Comparison of ENCODE assay signal across 8 cellular contexts in genomic region chr7:131110294-131111080, GRCh38.
A peak's percentile ranks its signal among the peaks of the same experiment; 100 is the strongest.
DNase-seq lines count a peak whose midpoint lies in the region; ATAC-seq, FAIRE-seq and TF ChIP-seq lines count a peak whose summit lies in the region.

No MANE protein-coding gene starts in this region.

- H3K27me3 Mint-ChIP-seq in CD4-positive, alpha-beta memory T cell = peaks cover 0 to 1% of the 10 kb centered on the region in 2 donors

- H3K9me3 Mint-ChIP-seq in CD4-positive, alpha-beta memory T cell = peaks cover 0 to 4% (median 0%) of the 10 kb centered on the region in 8 donors

- H3K36me3 Mint-ChIP-seq in CD4-positive, alpha-beta memory T cell = peaks cover 4 to 22% of the 10 kb centered on the region in 2 donors

- H3K4me1 Mint-ChIP-seq in CD4-positive, alpha-beta memory T cell = peaks cover 24 to 61% (median 32%) of the 10 kb centered on the region in 4 donors

- 12% methylated on average over 12 of the region's 12 CpGs for WGBS in HUES64
- 7 to 17% (median 13%) methylated on average over 12 of the region's 12 CpGs for WGBS in small intestine, 3 donors

- no peaks in the 10 kb centered on the region for H3K36me3 ChIP-seq in CD4-positive, alpha-beta memory T cell (ENCODE audit: insufficient read depth, low read length)
- no peaks in the 10 kb centered on the region for H3K36me3 ChIP-seq in HUES64 (ENCODE audit: insufficient read depth, low read length)
- no peaks in the 10 kb centered on the region for H3K36me3 ChIP-seq in ascending aorta
- H3K36me3 ChIP-seq in small intestine (ENCODE audit: control insufficient read depth in 2 of 2, insufficient read depth in 2 of 2, low read length in 2 of 2) = no peaks in the 10 kb centered on the region

- peaks cover 31% of the 10 kb centered on the region for H3K4me1 ChIP-seq in CD4-positive, alpha-beta memory T cell (ENCODE audit: insufficient read depth, low read length)
- H3K4me1 ChIP-seq in HUES64 (ENCODE audit: insufficient read depth, low read length) = peaks cover 28% of the 10 kb centered on the region
- H3K4me1 ChIP-seq in ascending aorta = peaks cover 0 to 12% of the 10 kb centered on the region in 2 donors
- H3K4me1 ChIP-seq in small intestine (ENCODE audit: control insufficient read depth in 2 of 2, insufficient read depth in 1 of 2, low read depth in 1 of 2, low read length in 1 of 2) = peaks cover 0 to 2% of the 10 kb centered on the region in 2 donors

- no peak for ATAC-seq in GM19395 (IDR thresholded peaks at IDR 0.05; ENCODE audit: unreplicated experiment)
- no peak for ATAC-seq in GM18858 (IDR thresholded peaks at IDR 0.05; ENCODE audit: unreplicated experiment)

- POLR2A ChIA-PET in CD4-positive, alpha-beta memory T cell (lab: Charles Lee; ENCODE audit: partially characterized antibody) = interaction anchor here (0.7 to 9.5 kb wide), 23 partner anchors 10 to 255 kb away, joined by 3 to 176 read pairs (median 5); partner anchors contain the start of gene MKLN1

- peak overlapping the region; percentile 90 for H3K9ac ChIP-seq in HUES64 (ENCODE audit: low read depth, low read length)

- peak overlapping the region; percentile 74 to 99 (median 95) for H3K27ac Mint-ChIP-seq in CD4-positive, alpha-beta memory T cell

- no peaks in the 10 kb centered on the region for H3K9me3 ChIP-seq in CD4-positive, alpha-beta memory T cell (ENCODE audit: control insufficient read depth in 1 of 2, low read length in 2 of 2)
- H3K9me3 ChIP-seq in HUES64 (ENCODE audit: insufficient read depth, low read depth, low read length) (no peaks in the 10 kb centered on the region), ascending aorta (no peaks in the 10 kb centered on the region), small intestine (ENCODE audit: control insufficient read depth, low read depth) (no peaks in the 10 kb centered on the region)

- DNase-seq in CD4-positive, alpha-beta memory T cell = peak in 1 of 5 donors; percentile 1
- DNase-seq in ascending aorta (ENCODE audit: low spot score in 2 of 2) = no peak
- DNase-seq in iPS-NIHi7 (ENCODE audit: extremely low spot score) = peak; percentile 56
- DNase-seq in small intestine = peak; percentile 27
- DNase-seq in NOMO-1 (lab: John Stamatoyannopoulos, UW; ENCODE audit: unreplicated experiment in 2 of 2) = no peak

- intact Hi-C loops in CD4-positive, alpha-beta memory T cell (cut with micrococcal nuclease) = no loop called here
- intact Hi-C loops in ascending aorta (cut with DNase I) = loop anchor here (5.0 kb wide), 2 partner anchors 137 to 312 kb away; no protein-coding TSS in a partner anchor

- peak overlapping the region; percentile 71 to 98 (median 82) for H3K4me3 Mint-ChIP-seq in CD4-positive, alpha-beta memory T cell

- peak overlapping the region; percentile 99 for H3K27ac ChIP-seq in CD4-positive, alpha-beta memory T cell (ENCODE audit: low read depth, low read length)
- H3K27ac ChIP-seq in HUES64 (ENCODE audit: low read depth, low read length) = peak overlapping the region; percentile 92; the same call in 1 of the 2 replicates
- H3K27ac ChIP-seq in ascending aorta = peak overlapping the region; percentile 96 to 100
- H3K27ac ChIP-seq in small intestine (ENCODE audit: low read depth in 1 of 2, low read length in 1 of 2) = peak overlapping the region; percentile 33 to 76

- peak overlapping the region; percentile 1 to 32 for H3K4me3 ChIP-seq in CD4-positive, alpha-beta memory T cell (ENCODE audit: low read length in 2 of 2)
- H3K4me3 ChIP-seq in HUES64 (ENCODE audit: low read length) (peak overlapping the region; percentile 76), ascending aorta (peak overlapping the region; percentile 81 to 99), small intestine (ENCODE audit: low read depth in 1 of 2, low read length in 2 of 2) (peak overlapping the region; percentile 51 to 59)

- no peak for TF ChIP-seq CTCF in ascending aorta (IDR thresholded peaks at IDR 0.05)

- CTCF ChIA-PET in CD4-positive, alpha-beta memory T cell (lab: Charles Lee; ENCODE audit: partially characterized antibody) = interaction anchor here (0.8 to 2.0 kb wide), 7 partner anchors 13 to 312 kb away, joined by 3 to 15 read pairs (median 4); no protein-coding TSS in a partner anchor

- FAIRE-seq in small intestine (lab: Jason Lieb, UNC) = no peak

- no peaks in the 10 kb centered on the region for H3K27me3 ChIP-seq in CD4-positive, alpha-beta memory T cell (ENCODE audit: insufficient read depth, low read length)
- H3K27me3 ChIP-seq in HUES64 (ENCODE audit: insufficient read depth, low read length) (peaks cover 29% of the 10 kb centered on the region), ascending aorta (no peaks in the 10 kb centered on the region), small intestine (ENCODE audit: control insufficient read depth in 2 of 2, insufficient read depth in 2 of 2, low read length in 2 of 2) (no peaks in the 10 kb centered on the region)

Comparison
In these comparisons a context has a peak if more than half of its experiments do, and no peak if none do; other contexts are left out.
1. DNase-seq: peak in iPS-NIHi7 (single experiment) and small intestine (single experiment); none in ascending aorta (0 of 2) and NOMO-1 (0 of 2).
2. H3K4me3 ChIP-seq: peak in every context shown above with its lines; median percentile 90 in ascending aorta; 76 in HUES64; 55 in small intestine; 16 in CD4-positive, alpha-beta memory T cell.
3. Peak in every context shown above with its lines, with median percentiles within 50 percentile points of each other: H3K27ac ChIP-seq.